In genomic region chr19:57664269-57665127, GRCh38 we compare ENCODE assay signal across 8 cellular contexts. TPM values are rescaled to one million over a fixed set of nuclear protein-coding genes. Genes with fewer than 3 reads are reported as not detected.
A peak's percentile ranks its signal among the peaks of the same experiment; 100 is the strongest.
DNase-seq lines count a peak whose midpoint lies in the region; ATAC-seq and TF ChIP-seq lines count a peak whose summit lies in the region.

No MANE protein-coding gene starts in this region.

- no TSS peak for BruUV-seq in Calu3 (replicated peaks; lab: Mats Ljungman, UMichigan)

- intact Hi-C loops in Calu3 (cut with micrococcal nuclease; ENCODE audit: unreplicated experiment) (no loop called here), uterus (cut with DNase I; ENCODE audit: low total_unique reads) (no loop called here)

- H3K4me1 ChIP-seq in uterus, result no peaks in the 10 kb centered on the region

- TF ChIP-seq POLR2A in uterus (IDR thresholded peaks at IDR 0.05), result no peak

- TF ChIP-seq CTCF in Calu3 (IDR thresholded peaks at IDR 0.05; ENCODE audit: unreplicated experiment) (no peak), uterus (IDR thresholded peaks at IDR 0.05) (no peak)

- H3K4me3 Mint-ChIP-seq in Calu3 (ENCODE audit: low read depth, unreplicated experiment) (peak overlapping the region; percentile 92), IgD-negative memory B cell (peak overlapping the region in 3 of 4 donors; percentile 38 to 93 (median 81))
- peak overlapping the region; percentile 69 for H3K4me3 Mint-ChIP-seq in activated T-cell treated with anti-CD3 and anti-CD28 coated beads, Interleukin-2, amount 50 U/mL, for 24 hours

- H3K27ac Mint-ChIP-seq in Calu3 (ENCODE audit: unreplicated experiment) (no peak overlapping the region), IgD-negative memory B cell (no peak overlapping the region)
- H3K27ac Mint-ChIP-seq in activated T-cell treated with anti-CD3 and anti-CD28 coated beads, Interleukin-2, amount 50 U/mL, for 24 hours, result no peak overlapping the region

- H3K4me3 ChIP-seq in uterus, result peak overlapping the region; percentile 38 to 53

- no peak for ATAC-seq in GM18511 (IDR thresholded peaks at IDR 0.05; ENCODE audit: unreplicated experiment)

- H3K36me3 Mint-ChIP-seq in Calu3 (ENCODE audit: insufficient read depth, unreplicated experiment) (peaks cover 15% of the 10 kb centered on the region), IgD-negative memory B cell (no peaks in the 10 kb centered on the region)
- no peaks in the 10 kb centered on the region for H3K36me3 Mint-ChIP-seq in activated T-cell treated with anti-CD3 and anti-CD28 coated beads, Interleukin-2, amount 50 U/mL, for 24 hours (ENCODE audit: low read depth)

- CTCF ChIA-PET in Calu3 (lab: Charles Lee), result interaction anchor here (1.1 kb wide), 1 partner anchor 9 kb away, joined by 3 read pairs; no protein-coding TSS in a partner anchor

- DNase-seq in Calu3 (peak; percentile 49), fibroblast of the conjunctiva (ENCODE audit: low read depth) (peak; percentile 10), myocyte (ENCODE audit: low read depth) (peak; percentile 87), uterus (peak; percentile 24 to 40)
- peak; percentile 29 for DNase-seq in activated T-cell treated with anti-CD3 and anti-CD28 coated beads, Interleukin-2, amount 50 U/mL, for 24 hours
- DNase-seq in stimulated activated naive CD4-positive, alpha-beta T cell treated with Interleukin-2 at 50 U/mL for 16 hours (lab: John Stamatoyannopoulos, UW), result no peak

- no peaks in the 10 kb centered on the region for H3K27me3 ChIP-seq in uterus

- H3K36me3 ChIP-seq in uterus, result no peaks in the 10 kb centered on the region

- H3K4me1 Mint-ChIP-seq in Calu3 (ENCODE audit: low read depth, unreplicated experiment) (no peaks in the 10 kb centered on the region), IgD-negative memory B cell (peaks cover 0 to 1% (median 0%) of the 10 kb centered on the region in 3 donors)
- H3K4me1 Mint-ChIP-seq in activated T-cell treated with anti-CD3 and anti-CD28 coated beads, Interleukin-2, amount 50 U/mL, for 24 hours (ENCODE audit: low read depth), result no peaks in the 10 kb centered on the region

- H3K9me3 ChIP-seq in uterus, result no peaks in the 10 kb centered on the region

- H3K27ac ChIP-seq in uterus, result peak overlapping the region; percentile 67 to 77

- H3K9me3 Mint-ChIP-seq in Calu3 (ENCODE audit: low read depth, unreplicated experiment), result peaks cover 6% of the 10 kb centered on the region
- H3K9me3 Mint-ChIP-seq in IgD-negative memory B cell, result peaks cover 0 to 3% (median 0%) of the 10 kb centered on the region in 3 donors
- H3K9me3 Mint-ChIP-seq in activated T-cell treated with anti-CD3 and anti-CD28 coated beads, Interleukin-2, amount 50 U/mL, for 24 hours, result peaks cover 10% of the 10 kb centered on the region

- H3K27me3 Mint-ChIP-seq in Calu3 (ENCODE audit: unreplicated experiment), result peaks cover 29% of the 10 kb centered on the region
- H3K27me3 Mint-ChIP-seq in IgD-negative memory B cell, result peaks cover 29% of the 10 kb centered on the region
- H3K27me3 Mint-ChIP-seq in activated T-cell treated with anti-CD3 and anti-CD28 coated beads, Interleukin-2, amount 50 U/mL, for 24 hours, result peaks cover 58% of the 10 kb centered on the region

RNA-seq across cellular contexts. Expression of gene ZSCAN4, which starts 4.2 kb away (rescaled TPM):
- total RNA-seq in Calu3 (2022), result not detected in 2 replicates
- not detected for polyA plus RNA-seq in IgD-negative memory B cell
- total RNA-seq in myocyte, result 0.16 and 0.67 TPM in 2 replicates
- polyA plus RNA-seq in myocyte (2012), result 0.55 TPM
- total RNA-seq in uterus, result not detected

RNA-seq across cellular contexts. Expression of gene ZNF551, which starts 17.3 kb away (rescaled TPM):
- total RNA-seq in Calu3 (2022) (14.7 and 17.0 TPM in 2 replicates), myocyte (4.4 and 5.7 TPM in 2 replicates), uterus (100 to 1,000 TPM in 1 of 4 donors, 10 to 100 TPM in 2, 1 to 10 TPM in 1; 8.7 to 123 (median 27.2) TPM)
- polyA plus RNA-seq in IgD-negative memory B cell, result 5.8 TPM
- polyA plus RNA-seq in myocyte (2012), result 1.6 TPM

RNA-seq across cellular contexts. Expression of gene ZNF211, which starts 31.5 kb away (rescaled TPM):
- 10.2 and 11.0 TPM in 2 replicates for total RNA-seq in Calu3 (2022)
- polyA plus RNA-seq in IgD-negative memory B cell, result 17.8 TPM
- 14.7 and 17.2 TPM in 2 replicates for total RNA-seq in myocyte
- polyA plus RNA-seq in myocyte (2012), result 12.2 TPM
- 100 to 1,000 TPM in 1 of 4 donors, 10 to 100 TPM in 2, 1 to 10 TPM in 1; 9.4 to 115 (median 20.7) TPM for total RNA-seq in uterus

RNA-seq across cellular contexts. Expression of gene ZNF154, which starts 44.5 kb away (rescaled TPM):
- total RNA-seq in Calu3 (2022), result not detected in 2 replicates
- polyA plus RNA-seq in IgD-negative memory B cell, result 5.0 TPM
- total RNA-seq in myocyte, result 1.4 and 2.0 TPM in 2 replicates
- 2.5 TPM for polyA plus RNA-seq in myocyte (2012)
- total RNA-seq in uterus, result 10 to 100 TPM in 1 of 4 donors, 1 to 10 TPM in 2, under 1 TPM in 1; 0.88 to 27.4 (median 1.5) TPM

RNA-seq across cellular contexts. Expression of gene ZNF134, which starts 50.5 kb away (rescaled TPM):
- total RNA-seq in Calu3 (2022) (11.4 and 13.2 TPM in 2 replicates), myocyte (27.0 and 28.0 TPM in 2 replicates), uterus (10 to 100 TPM in 3 of 4 donors, 1 to 10 TPM in 1; 1.5 to 60.1 (median 16.5) TPM)
- 13.5 TPM for polyA plus RNA-seq in IgD-negative memory B cell
- polyA plus RNA-seq in myocyte (2012), result 12.2 TPM
